Comparison of ENCODE assay signal across 8 cellular contexts in genomic region chr4:70705856-70706461, GRCh38. TPM values are rescaled to one million over a fixed set of nuclear protein-coding genes. Genes with fewer than 3 reads are reported as not detected.
DNase-seq lines count a peak whose midpoint lies in the region; ATAC-seq and TF ChIP-seq lines count a peak whose summit lies in the region.

No MANE protein-coding gene starts in this region.

- DNase-seq in Calu3 (no peak), astrocyte of the spinal cord (ENCODE audit: low read depth, low spot score) (no peak), thoracic aorta (ENCODE audit: low spot score) (no peak), G401 (ENCODE audit: low spot score) (no peak), ACHN (no peak)

- H3K4me3 Mint-ChIP-seq in Calu3 (ENCODE audit: low read depth, unreplicated experiment), result peak overlapping the region; percentile 93

- no peaks in the 10 kb centered on the region for H3K36me3 ChIP-seq in thoracic aorta

- H3K27ac Mint-ChIP-seq in Calu3 (ENCODE audit: unreplicated experiment), result peak overlapping the region; percentile 64

- no TSS peak for BruUV-seq in Calu3 (replicated peaks; lab: Mats Ljungman, UMichigan)

- CTCF ChIA-PET in Calu3 (lab: Charles Lee), result interaction anchor here (0.7 kb wide), 1 partner anchor 31 kb away, joined by 3 read pairs; no protein-coding TSS in a partner anchor

- no peaks in the 10 kb centered on the region for H3K4me1 Mint-ChIP-seq in Calu3 (ENCODE audit: low read depth, unreplicated experiment)

- H3K9me3 ChIP-seq in thoracic aorta, result no peaks in the 10 kb centered on the region

- no peaks in the 10 kb centered on the region for H3K27me3 ChIP-seq in layer of hippocampus (ENCODE audit: control insufficient read depth, insufficient read depth, low read length)
- no peaks in the 10 kb centered on the region for H3K27me3 ChIP-seq in thoracic aorta (replicated peaks; ENCODE audit: insufficient read depth)

- in situ Hi-C loops in astrocyte of the spinal cord (cut with HindIII; ENCODE audit: low sequenced_read_pairs), result no loop called here
- in situ Hi-C loops in G401 (cut with HindIII; ENCODE audit: low sequenced_read_pairs), result no loop called here
- in situ Hi-C loops in ACHN (cut with HindIII; ENCODE audit: low pct_ligation_motif_present, low pct_unique_long_range_greater_than_20kb, low sequenced_read_pairs), result no loop called here

- TF ChIP-seq CTCF in Calu3 (IDR thresholded peaks at IDR 0.05; ENCODE audit: unreplicated experiment) (no peak), astrocyte of the spinal cord (IDR thresholded peaks at IDR 0.05; ENCODE audit: low read depth, low read length) (no peak), thoracic aorta (IDR thresholded peaks at IDR 0.05) (no peak)

- H3K27ac ChIP-seq in layer of hippocampus (ENCODE audit: low read depth, low read length), result peak overlapping the region; percentile 83
- H3K27ac ChIP-seq in thoracic aorta, result peak overlapping the region; percentile 94 to 97

- ATAC-seq in HG03342 (IDR thresholded peaks at IDR 0.05; ENCODE audit: unreplicated experiment), result peak; percentile 1
- no peak for ATAC-seq in thoracic aorta (ENCODE audit: insufficient number of reproducible peaks, low FRiP score, low read depth)
- ATAC-seq in HG02852 (IDR thresholded peaks at IDR 0.05; ENCODE audit: unreplicated experiment), result no peak

- H3K36me3 Mint-ChIP-seq in Calu3 (ENCODE audit: insufficient read depth, unreplicated experiment), result peaks cover 22% of the 10 kb centered on the region

- no peaks in the 10 kb centered on the region for H3K9me3 Mint-ChIP-seq in Calu3 (ENCODE audit: low read depth, unreplicated experiment)

- intact Hi-C loops in Calu3 (cut with micrococcal nuclease; ENCODE audit: unreplicated experiment), result loop anchor here (10.0 kb wide), 1 partner anchor 129 kb away; the partner anchor contains the start of gene GRSF1

- H3K27me3 Mint-ChIP-seq in Calu3 (ENCODE audit: unreplicated experiment), result no peaks in the 10 kb centered on the region

- peaks cover 10 to 15% of the 10 kb centered on the region in 2 donors for H3K4me1 ChIP-seq in thoracic aorta (ENCODE audit: control insufficient read depth in 1 of 2, low read depth in 2 of 2)

- H3K4me3 ChIP-seq in astrocyte of the spinal cord (ENCODE audit: low read depth, low read length), result peak overlapping the region; percentile 64
- H3K4me3 ChIP-seq in thoracic aorta, result peak overlapping the region; percentile 92

RNA-seq across cellular contexts. Expression of gene RUFY3, which starts 15.8 kb away (rescaled TPM):
- total RNA-seq in Calu3 (2022) (25.8 and 33.0 TPM in 2 replicates), thoracic aorta (10 to 100 TPM; 72.7 to 100.0 TPM)
- 53.8 and 65.2 TPM in 2 replicates for total RNA-seq in G401 (2014; rRNA removed; shearing (Covaris generic))

RNA-seq across cellular contexts. Expression of gene UTP3, which starts 17.6 kb away (rescaled TPM):
- total RNA-seq in Calu3 (2022) (22.2 and 24.2 TPM in 2 replicates), thoracic aorta (10 to 100 TPM; 15.2 to 32.6 TPM)
- 12.8 and 16.3 TPM in 2 replicates for total RNA-seq in G401 (2014; rRNA removed; shearing (Covaris generic))

RNA-seq across cellular contexts. Expression of gene JCHAIN, which starts 39.7 kb away (rescaled TPM):
- total RNA-seq in Calu3 (2022) (not detected in 2 replicates), thoracic aorta (1 to 10 TPM; 1.6 to 7.9 TPM)
- not detected in 2 replicates for total RNA-seq in G401 (2014; rRNA removed; shearing (Covaris generic))
